8 cellular contexts compared by ENCODE assay signal in the genomic region with DNA sequence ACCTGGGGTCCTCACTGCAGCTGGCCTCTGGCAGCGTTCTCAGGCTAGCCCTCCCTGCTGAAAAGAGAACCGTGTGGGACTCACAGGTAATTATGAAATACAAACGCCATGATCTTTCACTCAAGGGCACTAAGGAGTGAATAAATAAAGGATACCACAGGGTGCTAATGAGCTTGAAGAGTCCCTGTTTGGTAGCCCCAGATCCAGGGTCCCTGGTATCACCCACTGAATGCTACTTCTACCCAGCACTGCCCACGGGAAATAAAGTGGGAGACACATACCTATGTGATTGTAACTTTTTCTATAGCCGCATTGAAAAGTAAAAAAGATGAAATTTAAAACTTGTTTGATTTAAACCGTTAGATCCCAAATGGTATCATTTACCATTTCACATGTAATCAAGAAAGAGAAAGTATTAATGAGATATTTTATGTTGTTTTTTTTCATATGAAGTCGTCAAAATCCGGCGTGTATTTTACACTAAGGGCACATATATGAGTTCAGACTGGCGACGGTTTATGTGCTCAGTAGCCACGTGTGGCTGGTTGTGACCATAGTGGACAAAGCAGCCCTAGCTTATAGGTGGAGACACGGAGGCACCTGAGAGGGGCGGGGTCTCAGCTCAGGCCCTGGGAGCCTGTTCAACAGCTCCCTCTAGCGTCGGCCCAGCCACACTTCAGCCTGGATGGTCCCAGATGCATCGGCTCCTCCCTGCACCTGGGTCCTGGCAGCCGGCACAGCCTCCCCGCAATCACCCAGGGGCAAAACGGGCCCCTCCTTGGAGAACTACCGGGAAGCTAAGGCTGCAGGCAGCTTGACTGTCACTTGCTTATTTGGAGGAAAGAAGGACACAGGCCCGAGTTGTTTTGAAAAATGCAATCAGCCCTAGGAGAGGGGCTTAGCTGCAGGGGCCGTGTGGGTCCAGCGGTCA. TPM values are rescaled to one million over a fixed set of nuclear protein-coding genes. Genes with fewer than 3 reads are reported as not detected.
DNase-seq lines count a peak whose midpoint lies in the region; ATAC-seq and TF ChIP-seq lines count a peak whose summit lies in the region.

No MANE protein-coding gene starts in this region.

- DNase-seq in DMS79 (lab: John Stamatoyannopoulos, UW), result peak; percentile 68
- peak; percentile 93 for DNase-seq in Karpas-422
- DNase-seq in Peyer's patch, result peak; percentile 87 to 94 (median 89)
- DNase-seq in activated T-cell treated with anti-CD3 and anti-CD28 coated beads, Interleukin-2, amount 50 U/mL, for 72 hours, result peak; percentile 86 to 89
- DNase-seq in fibroblast of mammary gland (ENCODE audit: low read depth), result peak; percentile 63
- peak; percentile 78 for DNase-seq in neural crest cell (ENCODE audit: low read depth, low spot score)
- peak; percentile 19 for DNase-seq in stromal cell of bone marrow (ENCODE audit: low read depth)

- no peak overlapping the region; the same call in 1 of the 2 replicates for H3K9ac ChIP-seq in Karpas-422 (ENCODE audit: low read length)

- H3K9me3 ChIP-seq in Karpas-422 (ENCODE audit: low read length) (no peaks in the 10 kb centered on the region; the same call in 1 of the 2 replicates), Peyer's patch (no peaks in the 10 kb centered on the region)

- peak overlapping the region; percentile 72 for H3K4me2 ChIP-seq in Karpas-422 (ENCODE audit: low read depth, low read length, poor library complexity, severe bottlenecking)

- H3K9me3 Mint-ChIP-seq in activated T-cell treated with anti-CD3 and anti-CD28 coated beads, Interleukin-2, amount 50 U/mL, for 72 hours, result no peaks in the 10 kb centered on the region
- H3K9me3 Mint-ChIP-seq in neural crest cell, result no peaks in the 10 kb centered on the region

- H3K4me3 ChIP-seq in Karpas-422 (ENCODE audit: low read length) (no peak overlapping the region), Peyer's patch (peak overlapping the region in 3 of 4 donors; percentile 6 to 30 (median 29)), fibroblast of mammary gland (ENCODE audit: control insufficient read depth, low read depth, low read length) (no peak overlapping the region)

- H3K36me3 Mint-ChIP-seq in activated T-cell treated with anti-CD3 and anti-CD28 coated beads, Interleukin-2, amount 50 U/mL, for 72 hours (ENCODE audit: insufficient read depth in 2 of 2), result no peaks in the 10 kb centered on the region
- H3K36me3 Mint-ChIP-seq in neural crest cell (ENCODE audit: low read depth), result no peaks in the 10 kb centered on the region

- H3K79me2 ChIP-seq in Karpas-422 (ENCODE audit: low read length), result no peaks in the 10 kb centered on the region

- H3K27me3 ChIP-seq in Karpas-422 (ENCODE audit: low read length) (no peaks in the 10 kb centered on the region), Peyer's patch (no peaks in the 10 kb centered on the region)

- peak; percentile 52 for ATAC-seq in GM21737 (IDR thresholded peaks at IDR 0.05; ENCODE audit: unreplicated experiment)
- ATAC-seq in activated T-cell treated with anti-CD3 and anti-CD28 coated beads, Interleukin-2, amount 50 U/mL, for 72 hours (replicated peaks in 1 of 2), result peak; percentile 67 to 76

- H3K27ac ChIP-seq in Karpas-422 (ENCODE audit: low read length), result peak overlapping the region; percentile 93
- H3K27ac ChIP-seq in Peyer's patch, result peak overlapping the region; percentile 64 to 83 (median 78)

- no peaks in the 10 kb centered on the region for H3K36me3 ChIP-seq in Karpas-422 (ENCODE audit: insufficient read depth, low read length)
- peaks cover 0 to 6% (median 0%) of the 10 kb centered on the region in 3 donors for H3K36me3 ChIP-seq in Peyer's patch

- no peaks in the 10 kb centered on the region for H3K9me2 ChIP-seq in Karpas-422 (replicated peaks; ENCODE audit: insufficient read depth, low read length)

- peak overlapping the region; percentile 92 for H3K27ac Mint-ChIP-seq in activated T-cell treated with anti-CD3 and anti-CD28 coated beads, Interleukin-2, amount 50 U/mL, for 72 hours
- H3K27ac Mint-ChIP-seq in neural crest cell (ENCODE audit: unreplicated experiment), result no peak overlapping the region

- peak overlapping the region; percentile 93 to 96 for H3K4me3 Mint-ChIP-seq in activated T-cell treated with anti-CD3 and anti-CD28 coated beads, Interleukin-2, amount 50 U/mL, for 72 hours
- no peak overlapping the region for H3K4me3 Mint-ChIP-seq in neural crest cell

- H3K4me1 ChIP-seq in Karpas-422 (ENCODE audit: low read length) (peaks cover 37% of the 10 kb centered on the region), Peyer's patch (peaks cover 3 to 46% (median 15%) of the 10 kb centered on the region in 4 donors)

- TF ChIP-seq POLR2A in Peyer's patch (IDR thresholded peaks at IDR 0.05), result peak in 1 of 2 donors; percentile 27

- no peak overlapping the region for H2AFZ ChIP-seq in Karpas-422 (ENCODE audit: low read length)

- H3K4me1 Mint-ChIP-seq in activated T-cell treated with anti-CD3 and anti-CD28 coated beads, Interleukin-2, amount 50 U/mL, for 72 hours (ENCODE audit: low read depth), result peaks cover 63% of the 10 kb centered on the region
- peaks cover 11% of the 10 kb centered on the region for H3K4me1 Mint-ChIP-seq in neural crest cell

- H4K20me1 ChIP-seq in Karpas-422 (ENCODE audit: insufficient read depth, low read depth, low read length), result 0 out of 2 replicates have a peak, but pooled peaks cover 4% of the 10 kb centered on the region

- peak; percentile 94 to 98 (median 96) for TF ChIP-seq CTCF in Peyer's patch (IDR thresholded peaks at IDR 0.05)
- peak; percentile 90 for TF ChIP-seq CTCF in fibroblast of mammary gland (conservative IDR thresholded peaks at IDR 0.05; ENCODE audit: control insufficient read depth, insufficient read depth, low read depth, low read length)
- TF ChIP-seq CTCF in neural crest cell (conservative IDR thresholded peaks at IDR 0.05), result peak; percentile 98

- no peaks in the 10 kb centered on the region for H3K27me3 Mint-ChIP-seq in activated T-cell treated with anti-CD3 and anti-CD28 coated beads, Interleukin-2, amount 50 U/mL, for 72 hours (ENCODE audit: low read depth)
- no peaks in the 10 kb centered on the region for H3K27me3 Mint-ChIP-seq in neural crest cell (ENCODE audit: low read depth)

RNA-seq across cellular contexts. Expression of gene ODC1, which starts 39.2 kb away (rescaled TPM):
- 247 and 289 TPM in 2 replicates for total RNA-seq in Karpas-422 (2014; rRNA removed; shearing (Covaris generic); ENCODE audit: low replicate concordance)
- total RNA-seq in Peyer's patch (10 to 100 TPM; 31.5 to 91.6 (median 55.6) TPM), neural crest cell (279 and 290 TPM in 2 replicates)
- 10 to 100 TPM; 72.0 to 73.5 TPM for total RNA-seq in activated T-cell treated with anti-CD3 and anti-CD28 coated beads, Interleukin-2, amount 50 U/mL, for 72 hours

Comparison
In these comparisons a context has a peak if more than half of its experiments do, and no peak if none do; other contexts are left out.
1. DNase-seq: peak in every context shown above with its lines; median percentile 93 in Karpas-422; 89 in Peyer's patch; 88 in activated T-cell treated with anti-CD3 and anti-CD28 coated beads, Interleukin-2, amount 50 U/mL, for 72 hours; 78 in neural crest cell; 68 in DMS79; 63 in fibroblast of mammary gland; 19 in stromal cell of bone marrow.
2. H3K4me3 ChIP-seq: peak in Peyer's patch (3 of 4); none in Karpas-422 (single experiment) and fibroblast of mammary gland (single experiment).
3. Peak in every context shown above with its lines, with median percentiles within 50 percentile points of each other: CTCF ChIP-seq.